ENCODE assay signal across 8 cellular contexts in genomic region chr16:24979719-24980076, GRCh38. TPM values are rescaled to one million over a fixed set of nuclear protein-coding genes. Genes with fewer than 3 reads are reported as not detected.
A peak's percentile ranks its signal among the peaks of the same experiment; 100 is the strongest.
DNase-seq lines count a peak whose midpoint lies in the region; ATAC-seq and TF ChIP-seq lines count a peak whose summit lies in the region.
"Not testable (repeated sequence)": the region's sequence is repeated elsewhere in the genome, so short reads cannot be mapped to it uniquely, and the experiment has no call there.

No MANE protein-coding gene starts in this region.

- not testable (repeated sequence) for H3K27me3 ChIP-seq in adrenal gland; right cardiac atrium (ENCODE audit: control insufficient read depth, insufficient read depth); osteoblast (ENCODE audit: insufficient read depth, low read length); uterus

- intact Hi-C loops in CD14-positive monocyte (cut with micrococcal nuclease); adrenal gland (cut with DNase I); uterus (cut with DNase I; ENCODE audit: low total_unique reads): not testable (repeated sequence)
- intact Hi-C loops in OCI-LY7 (cut with micrococcal nuclease; ENCODE audit: unreplicated experiment), result loop anchor here (10.0 kb wide), 1 partner anchor 275 kb away; the partner anchor contains the start of gene ZKSCAN2
- intact Hi-C loops in right cardiac atrium (cut with DNase I), result loop anchor here in 1 of 4 donors (10.0 kb wide), 1 partner anchor 75 kb away; no protein-coding TSS in a partner anchor

- not testable (repeated sequence) for H3K9me2 ChIP-seq in OCI-LY7 (ENCODE audit: insufficient read depth, low read length)

- H3K79me2 ChIP-seq in OCI-LY7 (ENCODE audit: insufficient read depth, low read depth, low read length) (peaks cover 12% of the 10 kb centered on the region; the same call in 1 of the 2 replicates), osteoblast (ENCODE audit: insufficient read depth, low read length) (peaks cover 90% of the 10 kb centered on the region)

- H3K9me3 ChIP-seq in OCI-LY7 (ENCODE audit: low read length), result peaks cover 11% of the 10 kb centered on the region; the same call in 1 of the 2 replicates
- H3K9me3 ChIP-seq in adrenal gland (replicated peaks in 1 of 3); right cardiac atrium (ENCODE audit: control insufficient read depth, low read length); osteoblast (ENCODE audit: low read depth, low read length); uterus: not testable (repeated sequence)

- H3K27ac Mint-ChIP-seq in CD14-positive monocyte, result peak overlapping the region in 5 of 7 donors; percentile 6 to 81 (median 57)
- H3K27ac Mint-ChIP-seq in stimulated activated naive B cell treated with anti-CD40 and anti-IgM and Interleukin-4, amounts not matched to agents 10 μg/mL and 1 μg/mL and 100 μg/mL, for 72 hours, result peak overlapping the region; percentile 91

- H3K4me3 ChIP-seq in OCI-LY7 (ENCODE audit: low read depth, low read length, poor library complexity, severe bottlenecking); adrenal gland; right cardiac atrium (ENCODE audit: low read length); osteoblast (ENCODE audit: insufficient read depth, low read length); uterus: not testable (repeated sequence)

- BruUV-seq in OCI-LY7 (replicated peaks; lab: Mats Ljungman, UMichigan), result not testable (repeated sequence)

- peak overlapping the region; percentile 21 for H3K27ac ChIP-seq in OCI-LY7 (ENCODE audit: low read depth, low read length, poor library complexity, severe bottlenecking)
- H3K27ac ChIP-seq in adrenal gland, result peak overlapping the region in 3 of 5 donors; percentile 39 to 78 (median 64)
- peak overlapping the region; percentile 60 for H3K27ac ChIP-seq in epithelial cell of prostate
- peak overlapping the region; percentile 26 for H3K27ac ChIP-seq in right cardiac atrium (ENCODE audit: low read length)
- peak overlapping the region; percentile 14 for H3K27ac ChIP-seq in osteoblast (ENCODE audit: low read depth, low read length)
- peak overlapping the region; percentile 50 to 76 for H3K27ac ChIP-seq in uterus

- peaks cover 36 to 39% of the 10 kb centered on the region in 2 donors for H3K36me3 Mint-ChIP-seq in CD14-positive monocyte
- H3K36me3 Mint-ChIP-seq in stimulated activated naive B cell treated with anti-CD40 and anti-IgM and Interleukin-4, amounts not matched to agents 10 μg/mL and 1 μg/mL and 100 μg/mL, for 72 hours, result peaks cover 32 to 46% of the 10 kb centered on the region in 2 donors

- not testable (repeated sequence) for TF ChIP-seq POLR2A in adrenal gland (IDR thresholded peaks at IDR 0.05); uterus (IDR thresholded peaks at IDR 0.05)

- H3K27me3 Mint-ChIP-seq in CD14-positive monocyte (ENCODE audit: low read depth in 3 of 3); stimulated activated naive B cell treated with anti-CD40 and anti-IgM and Interleukin-4, amounts not matched to agents 10 μg/mL and 1 μg/mL and 100 μg/mL, for 72 hours: not testable (repeated sequence)

- not testable (repeated sequence) for H4K20me1 ChIP-seq in OCI-LY7 (ENCODE audit: insufficient read depth, low read length); osteoblast (ENCODE audit: insufficient read depth, low read length)

- peak overlapping the region; percentile 25 for H3K4me2 ChIP-seq in OCI-LY7 (ENCODE audit: low read length)
- not testable (repeated sequence) for H3K4me2 ChIP-seq in osteoblast (ENCODE audit: insufficient read depth, low read length)

- H3K4me1 ChIP-seq in OCI-LY7 (ENCODE audit: insufficient read depth, low read length, poor library complexity, severe bottlenecking) (peaks cover 68% of the 10 kb centered on the region), adrenal gland (replicated peaks in 1 of 2) (peaks cover 0 to 66% of the 10 kb centered on the region in 2 donors), right cardiac atrium (ENCODE audit: control insufficient read depth, insufficient read depth, low read length) (peaks cover 18% of the 10 kb centered on the region), osteoblast (ENCODE audit: insufficient read depth, low read length) (peaks cover 49% of the 10 kb centered on the region), uterus (peaks cover 3 to 12% of the 10 kb centered on the region in 2 donors)

- not testable (repeated sequence) for TF ChIP-seq CTCF in CD14-positive monocyte (IDR thresholded peaks at IDR 0.05); OCI-LY7 (conservative IDR thresholded peaks at IDR 0.05; ENCODE audit: low read length); adrenal gland (IDR thresholded peaks at IDR 0.05); osteoblast (IDR thresholded peaks at IDR 0.05; ENCODE audit: extremely low read depth, low read depth, low read length); uterus (IDR thresholded peaks at IDR 0.05)

- H3K4me3 Mint-ChIP-seq in CD14-positive monocyte, result not testable (repeated sequence)
- peak overlapping the region in 1 of 2 donors; percentile 19 for H3K4me3 Mint-ChIP-seq in stimulated activated naive B cell treated with anti-CD40 and anti-IgM and Interleukin-4, amounts not matched to agents 10 μg/mL and 1 μg/mL and 100 μg/mL, for 72 hours

- ATAC-seq in right cardiac atrium; stimulated activated naive B cell treated with anti-CD40 and anti-IgM and Interleukin-4, amounts not matched to agents 10 μg/mL and 1 μg/mL and 100 μg/mL, for 72 hours (replicated peaks): not testable (repeated sequence)

- H3K4me1 Mint-ChIP-seq in CD14-positive monocyte, result peaks cover 52% of the 10 kb centered on the region
- peaks cover 62 to 89% of the 10 kb centered on the region in 2 donors for H3K4me1 Mint-ChIP-seq in stimulated activated naive B cell treated with anti-CD40 and anti-IgM and Interleukin-4, amounts not matched to agents 10 μg/mL and 1 μg/mL and 100 μg/mL, for 72 hours

- DNase-seq in CD14-positive monocyte (ENCODE audit: low spot score); OCI-LY7 (ENCODE audit: low spot score); adrenal gland; epithelial cell of prostate (ENCODE audit: low read depth, low spot score); right cardiac atrium; osteoblast (ENCODE audit: insufficient read length, low spot score, missing footprints); stimulated activated naive B cell treated with anti-CD40 and anti-IgM and Interleukin-4, amounts not matched to agents 10 μg/mL and 1 μg/mL and 100 μg/mL, for 72 hours; uterus: not testable (repeated sequence)

- H3K9me3 Mint-ChIP-seq in CD14-positive monocyte; stimulated activated naive B cell treated with anti-CD40 and anti-IgM and Interleukin-4, amounts not matched to agents 10 μg/mL and 1 μg/mL and 100 μg/mL, for 72 hours: not testable (repeated sequence)

- H3K36me3 ChIP-seq in OCI-LY7 (ENCODE audit: insufficient read depth, low read length) (peaks cover 11% of the 10 kb centered on the region), adrenal gland (replicated peaks in 1 of 2) (peaks cover 0 to 16% of the 10 kb centered on the region in 2 donors), osteoblast (ENCODE audit: insufficient read depth, low read length) (peaks cover 23% of the 10 kb centered on the region)
- not testable (repeated sequence) for H3K36me3 ChIP-seq in uterus

- CTCF ChIA-PET in OCI-LY7 (lab: Charles Lee; ENCODE audit: unreplicated experiment), result interaction anchor here (1.3 kb wide), 1 partner anchor 9 kb away, joined by 6 read pairs; no protein-coding TSS in a partner anchor

- WGBS in adrenal gland, 4 donors, result 74 to 81% (median 77%) methylated on average over 12 of the region's 12 CpGs
- WGBS in right cardiac atrium, result 64% methylated on average over 12 of the region's 12 CpGs

- POLR2A ChIA-PET in OCI-LY7 (lab: Charles Lee), result interaction anchor here (0.6 to 1.6 kb wide), 5 partner anchors 9 to 90 kb away, joined by 3 to 7 read pairs (median 4); partner anchors contain the start of gene ARHGAP17

- H2AFZ ChIP-seq in OCI-LY7 (ENCODE audit: low read length), result peak overlapping the region; percentile 16; the same call in 1 of the 2 replicates
- H2AFZ ChIP-seq in osteoblast (ENCODE audit: low read length), result not testable (repeated sequence)

RNA-seq across cellular contexts. Expression of gene ARHGAP17, which starts 35.5 kb away (rescaled TPM):
- polyA plus RNA-seq in CD14-positive monocyte, result 10 to 100 TPM; 26.5 to 38.4 TPM
- 31.4 and 37.1 TPM in 2 replicates for total RNA-seq in OCI-LY7 (2014; rRNA removed; shearing (Covaris generic))
- 89.3 and 95.1 TPM in 2 replicates for total RNA-seq in OCI-LY7 (2022)
- total RNA-seq in adrenal gland, result 100 to 1,000 TPM in 1 of 8 donors, 10 to 100 TPM in 7; 42.7 to 105 (median 71.0) TPM
- polyA plus RNA-seq in adrenal gland, result 100 to 1,000 TPM in 1 of 3 donors, 10 to 100 TPM in 2; 84.3 to 103 (median 87.3) TPM
- total RNA-seq in right cardiac atrium, result 10 to 100 TPM; 45.4 to 58.2 (median 52.6) TPM
- polyA plus RNA-seq in right cardiac atrium, result 33.5 TPM
- 34.7 and 40.1 TPM in 2 replicates for total RNA-seq in osteoblast
- total RNA-seq in uterus, result 100 to 1,000 TPM in 1 of 4 donors, 10 to 100 TPM in 3; 50.3 to 123 (median 82.5) TPM

Comparison
In these comparisons a context has a peak if more than half of its experiments do, and no peak if none do; other contexts are left out.
1. H3K27ac ChIP-seq: peak in every context shown above with its lines; median percentile 64 in adrenal gland; 63 in uterus; 60 in epithelial cell of prostate; 26 in right cardiac atrium; 21 in OCI-LY7; 14 in osteoblast.